ENCODE assay signal across 18 cellular contexts in the genomic region with DNA sequence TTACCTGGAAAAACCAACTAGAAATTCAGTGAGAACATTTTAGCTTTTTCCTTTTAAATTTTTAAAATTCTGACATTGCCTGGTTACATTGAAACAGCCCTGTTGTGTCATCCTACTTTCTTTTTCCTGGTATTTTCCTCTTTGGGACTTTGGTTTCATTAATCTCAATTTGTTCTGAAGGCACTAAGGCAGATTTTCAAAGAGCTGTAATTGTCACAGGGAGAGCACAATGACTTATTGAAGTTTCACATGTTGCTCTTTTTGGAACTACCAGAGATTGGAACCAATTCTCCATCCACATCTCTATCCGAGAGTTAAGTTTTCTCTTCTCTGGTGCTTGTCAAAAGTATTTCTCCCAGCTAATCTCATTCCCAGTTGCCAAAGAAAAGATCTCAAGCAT.
"Had no signal": no experiment of that assay in that cellular context is flagged by ENCODE, and none has a peak within 500 bp of the region (broad histone marks: within the 10 kb centered on the region; RNA-seq: fewer than 3 reads in every experiment).

No MANE protein-coding gene starts in this region.

- H3K36me3 Mint-ChIP-seq: activated naive CD4-positive, alpha-beta T cell treated with anti-CD3 and anti-CD28 coated beads, Interleukin-2, amount 50 U/mL, for 72 hours had no signal

- H3K4me3 Mint-ChIP-seq: activated B cell treated with CpG ODN at 0.5 μM for 24 hours; activated CD8-positive, alpha-beta T cell treated with anti-CD3 and anti-CD28 coated beads, Interleukin-2, amount 10 ng/mL, durations not matched to agents 7 days and 5 days; T-helper 2 cell treated with Interferon-gamma antibody and Interleukin-4, amounts not matched to agents 5 μg/mL and 100 μg/mL, for 36 hours had no signal

- H3K27ac Mint-ChIP-seq: activated B cell treated with CpG ODN at 0.5 μM for 24 hours; activated CD8-positive, alpha-beta T cell treated with anti-CD3 and anti-CD28 coated beads, Interleukin-2, amount 10 ng/mL, durations not matched to agents 7 days and 5 days; activated naive CD4-positive, alpha-beta T cell treated with anti-CD3 and anti-CD28 coated beads, Interleukin-2, amount 50 U/mL, for 72 hours; T-helper 2 cell treated with Interferon-gamma antibody and Interleukin-4, amounts not matched to agents 5 μg/mL and 100 μg/mL, for 36 hours; type B pancreatic cell had no signal

- H3K27me3 Mint-ChIP-seq: activated B cell treated with CpG ODN at 0.5 μM for 24 hours, type B pancreatic cell had no signal

- ATAC-seq: activated CD8-positive, alpha-beta T cell treated with anti-CD3 and anti-CD28 coated beads, Interleukin-2, amount 10 ng/mL, durations not matched to agents 7 days and 5 days; activated naive CD4-positive, alpha-beta T cell treated with anti-CD3 and anti-CD28 coated beads, Interleukin-2, amount 50 U/mL, for 72 hours had no signal

- H3K9me3 Mint-ChIP-seq: activated B cell treated with CpG ODN at 0.5 μM for 24 hours; activated naive CD4-positive, alpha-beta T cell treated with anti-CD3 and anti-CD28 coated beads, Interleukin-2, amount 50 U/mL, for 72 hours; T-helper 2 cell treated with Interferon-gamma antibody and Interleukin-4, amounts not matched to agents 5 μg/mL and 100 μg/mL, for 36 hours; type B pancreatic cell had no signal

- DNase-seq: activated B cell treated with CpG ODN at 0.5 μM for 24 hours; activated CD4-positive, alpha-beta T cell treated with anti-CD3 and anti-CD28 coated beads for 48 hours; activated CD8-positive, alpha-beta memory T cell treated with anti-CD3 and anti-CD28 coated beads, Interleukin-2, amount 50 U/mL, for 4 hours; activated CD8-positive, alpha-beta T cell treated with anti-CD3 and anti-CD28 coated beads, Interleukin-2, amount 10 ng/mL, durations not matched to agents 7 days and 5 days; activated effector memory CD4-positive, alpha-beta T cell treated with anti-CD3 and anti-CD28 coated beads, Interleukin-2, amount 50 U/mL, for 16 hours; activated T-cell treated with anti-CD3 and anti-CD28 coated beads, Interleukin-2, amount 50 U/mL, for 48 hours; caudate nucleus; foreskin melanocyte; midbrain; posterior cingulate gyrus; retina; stimulated activated CD4-positive, alpha-beta T cell treated with anti-CD3 and anti-CD28 coated beads, Interleukin-15, amount 100 ng/mL, for 24 hours; stimulated activated CD4-positive, alpha-beta T cell treated with anti-CD3 and anti-CD28 coated beads, Interleukin-4, amount 100 ng/mL, for 1 hour; stimulated activated naive CD4-positive, alpha-beta T cell had no signal

- FAIRE-seq: colon had no signal
